1 cellular context compared by ENCODE assay signal in genomic region chr14:71070169-71070568, GRCh38.
TF ChIP-seq lines count a peak whose summit lies in the region.

No MANE protein-coding gene starts in this region.

TF ChIP-seq in HepG2, 621 proteins besides CTCF, POLR2A, EP300 and RAD21 (continued from another document):
- no peak for TF ChIP-seq AHDC1 (CRISPR knock-in tag; IDR thresholded peaks at IDR 0.05; ENCODE audit: borderline replicate concordance)
- TF ChIP-seq RBM39 (IDR thresholded peaks at IDR 0.05; ENCODE audit: low read depth, low read length, poor library complexity, severe bottlenecking) = no peak
- no peak for TF ChIP-seq DDIT3 (CRISPR knock-in tag; IDR thresholded peaks at IDR 0.05)
- no peak for TF ChIP-seq DZIP1 (CRISPR knock-in tag; IDR thresholded peaks at IDR 0.05)
- no peak for TF ChIP-seq FUBP1 (CRISPR knock-in tag; IDR thresholded peaks at IDR 0.05; ENCODE audit: borderline replicate concordance)
- TF ChIP-seq ZNF790 (CRISPR knock-in tag; IDR thresholded peaks at IDR 0.05; ENCODE audit: borderline replicate concordance) = no peak
- no peak for TF ChIP-seq SRSF9 (IDR thresholded peaks at IDR 0.05; ENCODE audit: borderline replicate concordance, insufficient read depth, low read depth, low read length, poor library complexity, severe bottlenecking)
- no peak for TF ChIP-seq ZNF407 (CRISPR knock-in tag; IDR thresholded peaks at IDR 0.05; ENCODE audit: not compliant biosample characterization)
- TF ChIP-seq ZNF207 (IDR thresholded peaks at IDR 0.05; ENCODE audit: borderline replicate concordance) = no peak
- TF ChIP-seq ZNF768 (CRISPR knock-in tag; IDR thresholded peaks at IDR 0.05) = no peak
- TF ChIP-seq ZNF761 (CRISPR knock-in tag; conservative IDR thresholded peaks at IDR 0.05) = no peak
- no peak for TF ChIP-seq PAWR (CRISPR knock-in tag; IDR thresholded peaks at IDR 0.05; ENCODE audit: borderline replicate concordance)
- TF ChIP-seq ZNF670 (CRISPR knock-in tag; IDR thresholded peaks at IDR 0.05; ENCODE audit: borderline replicate concordance) = no peak
- TF ChIP-seq TIGD3 (CRISPR knock-in tag; IDR thresholded peaks at IDR 0.05; ENCODE audit: borderline replicate concordance) = no peak
- no peak for TF ChIP-seq SAFB2 (CRISPR knock-in tag; IDR thresholded peaks at IDR 0.05; ENCODE audit: borderline replicate concordance, low read depth)
